20 cellular contexts compared by ENCODE assay signal in genomic region chr2:201996006-201996405, GRCh38. TPM values are rescaled to one million over a fixed set of nuclear protein-coding genes. Genes with fewer than 3 reads are reported as not detected.
DNase-seq lines count a peak whose midpoint lies in the region; ATAC-seq, FAIRE-seq and TF ChIP-seq lines count a peak whose summit lies in the region.
"Had no signal": no experiment of that assay in that cellular context is flagged by ENCODE, and none has a peak within 500 bp of the region (broad histone marks: within the 10 kb centered on the region; RNA-seq: fewer than 3 reads in every experiment).

No MANE protein-coding gene starts in this region.

- no peaks in the 10 kb centered on the region for H4K20me1 ChIP-seq in H1 (replicated peaks in 1 of 2; ENCODE audit: control insufficient read depth in 1 of 2, insufficient read depth in 2 of 2, low read length in 2 of 2)

- H3K27me3 ChIP-seq in right atrium auricular region (no peaks in the 10 kb centered on the region), H1 (replicated peaks in 1 of 4; ENCODE audit: control insufficient read depth in 3 of 4, extremely low read depth in 1 of 4, insufficient read depth in 3 of 4, low read length in 3 of 4) (no peaks in the 10 kb centered on the region; a peak in 1 of 7 replicates), A673 (replicated peaks; ENCODE audit: insufficient read depth, low read depth, low read length, poor library complexity) (no peaks in the 10 kb centered on the region)
- H3K27me3 ChIP-seq: stomach had no signal

- no peak overlapping the region; the same call in 1 of the 2 replicates for H4K8ac ChIP-seq in H1 (ENCODE audit: extremely low read depth, insufficient read depth, low read length)

- H3K79me1 ChIP-seq in H1 (ENCODE audit: low read depth, low read length): no peaks in the 10 kb centered on the region

- peak in 1 of 2 experiments; percentile 9; a peak in 1 of 4 replicates for TF ChIP-seq RAD21 in H1 (IDR thresholded peaks at IDR 0.05 in 1 of 2, conservative IDR thresholded peaks at IDR 0.05 in 1 of 2; ENCODE audit: low read depth in 2 of 2, low read length in 2 of 2)

- H3K4me2 ChIP-seq in H1 (ENCODE audit: insufficient read depth in 1 of 2, low read depth in 2 of 2, low read length in 2 of 2): peak overlapping the region; percentile 54 to 63
- H3K4me2 ChIP-seq: A549 had no signal

- H4K5ac ChIP-seq in H1 (ENCODE audit: insufficient read length, low read depth, low read length): no peak overlapping the region

- peak; percentile 52 to 95; a peak in 2 of 3 replicates for TF ChIP-seq EP300 in H1 (IDR thresholded peaks at IDR 0.05; ENCODE audit: borderline replicate concordance in 1 of 2, low read depth in 2 of 2, low read length in 2 of 2)

- FAIRE-seq in H1 (lab: Jason Lieb, UNC): peak; percentile 85
- FAIRE-seq: A549, GM18507, urothelium cell line had no signal

- H3K4me1 ChIP-seq in right atrium auricular region (peaks cover 0 to 10% of the 10 kb centered on the region in 2 donors), H1 (replicated peaks in 1 of 4; ENCODE audit: control insufficient read depth in 3 of 4, insufficient read depth in 4 of 4, low read length in 3 of 4) (peaks cover 9 to 24% (median 22%) of the 10 kb centered on the region in 4 experiments), A673 (ENCODE audit: insufficient read depth, low read length, poor library complexity, severe bottlenecking) (no peaks in the 10 kb centered on the region)
- H3K4me1 ChIP-seq: A549, lower lobe of right lung, stomach had no signal

- WGBS in H1 (ENCODE audit: extremely low coverage in 1 of 2, insufficient coverage in 1 of 2, insufficient read length in 1 of 2, insufficient replicate concordance in 2 of 2, low coverage in 1 of 2, low lambda C conversion rate in 2 of 2, missing lambda C conversion rate in 1 of 2), 2 experiments: 3% methylated on average over 11 of the region's 11 CpGs; no CpG with 5 or more reads in 1 of the 2 experiments

- intact Hi-C loops in cardiac septum (cut with DNase I): no loop called here
- intact Hi-C loops in A673 (cut with micrococcal nuclease; ENCODE audit: unreplicated experiment): no loop called here

- H4K91ac ChIP-seq in H1 (replicated peaks; ENCODE audit: insufficient read length, low read length): no peak overlapping the region

- DNase-seq in cardiac septum (ENCODE audit: low spot score) (peak; percentile 27), right atrium auricular region (ENCODE audit: low spot score) (no peak), H1 (ENCODE audit: low read depth in 1 of 2, low spot score in 2 of 2) (peak; percentile 79 to 94), left kidney (ENCODE audit: low read depth, low spot score) (peak; percentile 57), ureter (ENCODE audit: low spot score) (peak; percentile 50), A673 (ENCODE audit: low spot score) (no peak), retina (no peak)
- DNase-seq: activated CD4-positive, alpha-beta T cell treated with anti-CD3 and anti-CD28 coated beads, Interleukin-2, amount 10 ng/mL, durations not matched to agents 24 days and 14 days; activated naive CD4-positive, alpha-beta T cell treated with Interleukin-2 at 50 U/mL for 16 hours; aorta; DND-41; lower lobe of right lung; NCI-H2081; NCI-H69; stomach had no signal

- no peak overlapping the region for H3K14ac ChIP-seq in H1 (ENCODE audit: insufficient read length)

- H2BK5ac ChIP-seq in H1 (ENCODE audit: low read depth, low read length): peak overlapping the region; percentile 94; the same call in 1 of the 2 replicates

- 0 out of 2 replicates have a peak overlapping the region, but pooled peaks have one; percentile 97 for H2BK20ac ChIP-seq in H1 (ENCODE audit: low read length)

- H3K27ac ChIP-seq in right atrium auricular region (no peak overlapping the region), H1 (ENCODE audit: low read depth, low read length) (peak overlapping the region; percentile 58), A673 (ENCODE audit: low read depth, low read length, poor library complexity, severe bottlenecking) (no peak overlapping the region)
- H3K27ac ChIP-seq: A549, lower lobe of right lung, stomach had no signal

- H2BK15ac ChIP-seq in H1 (ENCODE audit: low read length): no peak overlapping the region

- H3K23ac ChIP-seq in H1 (ENCODE audit: insufficient read length): no peak overlapping the region

- no peak overlapping the region for H3K4ac ChIP-seq in H1 (replicated peaks; ENCODE audit: insufficient read length, low read depth, low read length)

- no peak for TF ChIP-seq CTCF in right atrium auricular region (IDR thresholded peaks at IDR 0.05)
- TF ChIP-seq CTCF in H1 (IDR thresholded peaks at IDR 0.05; ENCODE audit: control extremely low read depth in 1 of 3, insufficient read depth in 1 of 3, low read depth in 1 of 3, low read length in 3 of 3): no peak
- no peak for TF ChIP-seq CTCF in A673 (conservative IDR thresholded peaks at IDR 0.05; ENCODE audit: low read depth, low read length)

- CTCF ChIA-PET in H1 (lab: Charles Lee; ENCODE audit: partially characterized antibody) (interaction anchor here (0.6 to 3.3 kb wide), 4 partner anchors 12 to 499 kb away, joined by 3 to 11 read pairs (median 4); no protein-coding TSS in a partner anchor), A673 (lab: Charles Lee) (no interaction called here)

- H2AK5ac ChIP-seq in H1 (ENCODE audit: low read depth, low read length): peak overlapping the region; percentile 68; the same call in 1 of the 2 replicates

- H3K79me2 ChIP-seq in H1 (ENCODE audit: control insufficient read depth in 1 of 2, insufficient read depth in 2 of 2, low read length in 2 of 2): no peaks in the 10 kb centered on the region

- TF ChIP-seq POLR2A in H1 (IDR thresholded peaks at IDR 0.05; ENCODE audit: control extremely low read depth in 1 of 2, low read depth in 2 of 2, low read length in 2 of 2): no peak

- no peak overlapping the region for H2BK120ac ChIP-seq in H1 (replicated peaks; ENCODE audit: low read depth, low read length)

- no peak overlapping the region; the same call in 1 of the 2 replicates for H3K18ac ChIP-seq in H1 (ENCODE audit: extremely low read depth, low read length)

- H3K9me3 ChIP-seq in right atrium auricular region: no peaks in the 10 kb centered on the region
- no peaks in the 10 kb centered on the region for H3K9me3 ChIP-seq in H1 (ENCODE audit: insufficient read depth in 2 of 2, low read depth in 1 of 2, low read length in 1 of 2)
- no peaks in the 10 kb centered on the region for H3K9me3 ChIP-seq in A673 (ENCODE audit: low read depth, low read length, poor library complexity, severe bottlenecking)
- H3K9me3 ChIP-seq: A549, lower lobe of right lung, stomach had no signal

- H2AFZ ChIP-seq in H1 (ENCODE audit: low read length): no peak overlapping the region

- peaks cover 4% of the 10 kb centered on the region; the same call in 1 of the 2 replicates for H3K23me2 ChIP-seq in H1 (ENCODE audit: low read depth, low read length)

- ATAC-seq in GM18858 (IDR thresholded peaks at IDR 0.05; ENCODE audit: unreplicated experiment): no peak
- ATAC-seq: A549, lower lobe of right lung, Panc1 had no signal

- peak overlapping the region; percentile 96; the same call in 1 of the 2 replicates for H2BK12ac ChIP-seq in H1 (ENCODE audit: low read depth, low read length)

- H3K4me3 ChIP-seq in right atrium auricular region: no peak overlapping the region
- peak overlapping the region in 1 of 4 experiments; percentile 26; a peak in 1 of 8 replicates for H3K4me3 ChIP-seq in H1 (ENCODE audit: extremely low read depth in 1 of 4, insufficient read depth in 2 of 4, low read depth in 3 of 4, low read length in 4 of 4)
- H3K4me3 ChIP-seq in A673 (ENCODE audit: low read depth, low read length, poor library complexity, severe bottlenecking): no peak overlapping the region
- H3K4me3 ChIP-seq: A549, lower lobe of right lung, stomach had no signal

- no peak overlapping the region for H3K56ac ChIP-seq in H1 (replicated peaks; ENCODE audit: insufficient read length, low read depth, low read length)

- H3K9ac ChIP-seq in H1 (replicated peaks in 1 of 4; ENCODE audit: extremely low read depth in 1 of 4, low read depth in 3 of 4, low read length in 3 of 4): peak overlapping the region in 1 of 4 experiments; percentile 33; a peak in 2 of 7 replicates

- no TSS peak for BruUV-seq in A673 (replicated peaks; lab: Mats Ljungman, UMichigan)

- H3K36me3 ChIP-seq in right atrium auricular region: no peaks in the 10 kb centered on the region
- H3K36me3 ChIP-seq in H1 (ENCODE audit: control insufficient read depth in 2 of 4, insufficient read depth in 4 of 4, low read length in 3 of 4): no peaks in the 10 kb centered on the region
- H3K36me3 ChIP-seq in A673 (ENCODE audit: insufficient read depth, low read length, poor library complexity, severe bottlenecking): no peaks in the 10 kb centered on the region
- H3K36me3 ChIP-seq: lower lobe of right lung, stomach had no signal

- POLR2A ChIA-PET in H1 (lab: Charles Lee; ENCODE audit: partially characterized antibody): interaction anchor here (0.8 to 5.6 kb wide), 16 partner anchors 9 to 108 kb away, joined by 3 to 49 read pairs (median 4); partner anchors contain the start of gene FZD7
- POLR2A ChIA-PET in A673 (lab: Charles Lee; ENCODE audit: low non-redundant PET): no interaction called here

TF ChIP-seq in H1, 55 proteins besides CTCF, POLR2A, EP300 and RAD21 (continues in another document):
- TF ChIP-seq NANOG (IDR thresholded peaks at IDR 0.05; ENCODE audit: insufficient read depth, low read depth, low read length, poor library complexity, severe bottlenecking) (peak; percentile 7), PHF8 (conservative IDR thresholded peaks at IDR 0.05; ENCODE audit: low read depth, low read length) (no peak), SP4 (IDR thresholded peaks at IDR 0.05; ENCODE audit: low read length) (0 out of 2 replicates have a peak, but pooled peaks have one; percentile 71), TAF7 (optimal IDR thresholded peaks at IDR 0.05; ENCODE audit: borderline replicate concordance, low read depth, low read length) (peak; percentile 71), ASH2L (IDR thresholded peaks at IDR 0.05; ENCODE audit: low read length) (peak; percentile 85), TEAD4 (IDR thresholded peaks at IDR 0.05; ENCODE audit: low read depth, low read length) (peak; percentile 95), CHD1 (IDR thresholded peaks at IDR 0.05; ENCODE audit: low read depth, low read length) (no peak)

RNA-seq across cellular contexts. Expression of gene FZD7, which starts 37.6 kb away (rescaled TPM):
- total RNA-seq in cardiac septum: 34.7 TPM
- total RNA-seq in right atrium auricular region: 10 to 100 TPM; 14.1 to 24.5 TPM
- 246 TPM in 2 replicates for total RNA-seq in H1 (2021; fragmentation: NEBNext Ultra II Directional; extraction: Animal tissue kit (Norgen Biotek cat#: 25700))
- polyA plus RNA-seq in H1 (2011; rRNA removed): 176 and 280 TPM in 2 replicates
- 156 TPM for polyA plus RNA-seq in H1 (2011; cell fraction: cytosol; rRNA removed)
- polyA plus RNA-seq in H1 (2011; cell fraction: nucleus; rRNA removed): 238 TPM
- 145 to 162 TPM (median 157 TPM) in 4 replicates for polyA plus RNA-seq in H1 (2012, experiment 1 of 2)
- 136 TPM for polyA plus RNA-seq in H1 (2012, experiment 2 of 2)
- 295 TPM for polyA plus RNA-seq in H1 (2013, experiment 1 of 2)
- polyA plus RNA-seq in H1 (2013, experiment 2 of 2): 302 TPM
- 158 and 159 TPM in 2 replicates for polyA minus RNA-seq in H1 (2011; rRNA and poly(A)+ RNA removed)
- polyA minus RNA-seq in H1 (2011; cell fraction: cytosol; rRNA and poly(A)+ RNA removed): 315 TPM
- polyA minus RNA-seq in H1 (2011; cell fraction: nucleus; rRNA and poly(A)+ RNA removed): 207 TPM
- 24.2 TPM for total RNA-seq in ureter
- total RNA-seq in A673 (2021): 14.1 and 15.1 TPM in 2 replicates

Comparison
In these comparisons a context has a peak if more than half of its experiments do, and no peak if none do; other contexts are left out.
1. DNase-seq: peak in cardiac septum (single experiment), H1 (2 of 2), left kidney (single experiment) and ureter (single experiment); none in right atrium auricular region (single experiment), A673 (single experiment) and retina (single experiment).